In genomic region chr11:112268406-112268805, GRCh38 we compare ENCODE assay signal across 1 cellular context.
TF ChIP-seq lines count a peak whose summit lies in the region.

No MANE protein-coding gene starts in this region.

TF ChIP-seq in IMR-90, 13 proteins besides CTCF, POLR2A, EP300 and RAD21:
- TF ChIP-seq NFE2L2 (IDR thresholded peaks at IDR 0.05; ENCODE audit: low read depth, low read length) (no peak), BHLHE40 (IDR thresholded peaks at IDR 0.05; ENCODE audit: low read depth, low read length) (no peak), MAFK (IDR thresholded peaks at IDR 0.05; ENCODE audit: low read depth, low read length) (no peak), ELK1 (IDR thresholded peaks at IDR 0.05; ENCODE audit: borderline replicate concordance, low read depth, low read length) (no peak)
